Comparison of ENCODE assay signal across 16 cellular contexts in genomic region chr13:32117696-32118095, GRCh38.
DNase-seq lines count a peak whose midpoint lies in the region; ATAC-seq and TF ChIP-seq lines count a peak whose summit lies in the region.
"Had no signal": no experiment of that assay in that cellular context is flagged by ENCODE, and none has a peak within 500 bp of the region (broad histone marks: within the 10 kb centered on the region; RNA-seq: fewer than 3 reads in every experiment).

No MANE protein-coding gene starts in this region.

- H3K36me3 ChIP-seq in left ventricle myocardium inferior (no peaks in the 10 kb centered on the region), spleen (no peaks in the 10 kb centered on the region), BE2C (no peaks in the 10 kb centered on the region; the same call in none of the 2 replicates)
- H3K36me3 ChIP-seq: suprapubic skin had no signal

- no peaks in the 10 kb centered on the region for H3K4me1 Mint-ChIP-seq in type B pancreatic cell (ENCODE audit: unreplicated experiment)

- TF ChIP-seq POLR2A in spleen (IDR thresholded peaks at IDR 0.05) = no peak

- no peaks in the 10 kb centered on the region for H3K27me3 ChIP-seq in left ventricle myocardium inferior (ENCODE audit: low read depth)
- no peaks in the 10 kb centered on the region for H3K27me3 ChIP-seq in spleen (replicated peaks in 1 of 7)
- no peaks in the 10 kb centered on the region for H3K27me3 ChIP-seq in BE2C
- H3K27me3 ChIP-seq: suprapubic skin had no signal

- no peak for TF ChIP-seq CTCF in left ventricle myocardium inferior (IDR thresholded peaks at IDR 0.05; ENCODE audit: borderline replicate concordance)
- no peak for TF ChIP-seq CTCF in spleen (IDR thresholded peaks at IDR 0.05 in 8 of 11, conservative IDR thresholded peaks at IDR 0.05 in 3 of 11)
- no peak for TF ChIP-seq CTCF in BE2C (IDR thresholded peaks at IDR 0.05; ENCODE audit: low read depth, low read length)
- no peak for TF ChIP-seq CTCF in type B pancreatic cell (conservative IDR thresholded peaks at IDR 0.05)

- WGBS in spleen, 5 donors = 35 to 68% (median 52%) methylated on average over 6 of the region's 6 CpGs

- peaks cover 15% of the 10 kb centered on the region for H3K9me3 Mint-ChIP-seq in type B pancreatic cell

- no peak overlapping the region for H3K27ac Mint-ChIP-seq in type B pancreatic cell
- H3K27ac Mint-ChIP-seq: activated T-cell treated with anti-CD3 and anti-CD28 coated beads, Interleukin-2, amount 50 U/mL, for 72 hours had no signal

- H3K9me3 ChIP-seq in left ventricle myocardium inferior (replicated peaks) (peaks cover 6% of the 10 kb centered on the region), spleen (peaks cover 0 to 8% (median 2%) of the 10 kb centered on the region in 8 donors), BE2C (no peaks in the 10 kb centered on the region)
- H3K9me3 ChIP-seq: suprapubic skin had no signal

- H3K27ac ChIP-seq in left ventricle myocardium inferior (replicated peaks) (peak overlapping the region; percentile 87), spleen (peak overlapping the region in 7 of 8 donors; percentile 49 to 75 (median 60))
- H3K27ac ChIP-seq: PC-9, suprapubic skin had no signal

- H3K36me3 Mint-ChIP-seq in type B pancreatic cell = peaks cover 14% of the 10 kb centered on the region

- intact Hi-C loops in left ventricle myocardium inferior (cut with micrococcal nuclease) = loop anchor here (10.0 kb wide), 1 partner anchor 203 kb away; no protein-coding TSS in a partner anchor
- intact Hi-C loops in spleen (cut with DNase I; ENCODE audit: low total_unique reads) = no loop called here

- DNase-seq in H4 (ENCODE audit: low spot score) (peak; percentile 64), SIG-M5 treated with dmso at 0.1 percent for 504 hours (lab: John Stamatoyannopoulos, UW; ENCODE audit: unreplicated experiment) (peak; percentile 96), left ventricle myocardium inferior (peak; percentile 58), spleen (peak; percentile 77), BE2C (no peak), type B pancreatic cell (ENCODE audit: extremely low spot score, unreplicated experiment) (no peak)
- no peak for DNase-seq in activated CD4-positive, alpha-beta T cell treated with anti-CD3 and anti-CD28 coated beads, Interleukin-2, amount 50 U/mL, for 48 hours
- DNase-seq: activated T-cell treated with anti-CD3 and anti-CD28 coated beads, Interleukin-2, amount 50 U/mL, for 72 hours; amniotic stem cell; dermis blood vessel endothelial cell; DMS79; nucleus accumbens; PC-9; T-helper 2 cell had no signal

- H3K4me1 ChIP-seq in left ventricle myocardium inferior = peaks cover 73% of the 10 kb centered on the region
- peaks cover 3 to 56% (median 35%) of the 10 kb centered on the region in 6 donors for H3K4me1 ChIP-seq in spleen
- H3K4me1 ChIP-seq in BE2C = no peaks in the 10 kb centered on the region; the same call in 1 of the 2 replicates
- H3K4me1 ChIP-seq: suprapubic skin had no signal

- no peaks in the 10 kb centered on the region for H3K27me3 Mint-ChIP-seq in type B pancreatic cell

- H3K4me3 ChIP-seq in left ventricle myocardium inferior = no peak overlapping the region
- no peak overlapping the region for H3K4me3 ChIP-seq in spleen
- H3K4me3 ChIP-seq in BE2C (ENCODE audit: low read depth, low read length) = no peak overlapping the region
- H3K4me3 ChIP-seq: PC-9, suprapubic skin had no signal

- no peak for ATAC-seq in GM19023 (IDR thresholded peaks at IDR 0.05; ENCODE audit: unreplicated experiment)
- ATAC-seq: activated T-cell treated with anti-CD3 and anti-CD28 coated beads, Interleukin-2, amount 50 U/mL, for 72 hours had no signal

- H3K4me3 Mint-ChIP-seq in type B pancreatic cell = no peak overlapping the region
- H3K4me3 Mint-ChIP-seq: activated T-cell treated with anti-CD3 and anti-CD28 coated beads, Interleukin-2, amount 50 U/mL, for 72 hours had no signal

Comparison
In these comparisons a context has a peak if more than half of its experiments do, and no peak if none do; other contexts are left out.
1. DNase-seq: peak in H4 (single experiment), SIG-M5 treated with dmso at 0.1 percent for 504 hours (single experiment), left ventricle myocardium inferior (single experiment) and spleen (single experiment); none in activated CD4-positive, alpha-beta T cell treated with anti-CD3 and anti-CD28 coated beads, Interleukin-2, amount 50 U/mL, for 48 hours (0 of 2), BE2C (single experiment) and type B pancreatic cell (single experiment).